In the genomic region with DNA sequence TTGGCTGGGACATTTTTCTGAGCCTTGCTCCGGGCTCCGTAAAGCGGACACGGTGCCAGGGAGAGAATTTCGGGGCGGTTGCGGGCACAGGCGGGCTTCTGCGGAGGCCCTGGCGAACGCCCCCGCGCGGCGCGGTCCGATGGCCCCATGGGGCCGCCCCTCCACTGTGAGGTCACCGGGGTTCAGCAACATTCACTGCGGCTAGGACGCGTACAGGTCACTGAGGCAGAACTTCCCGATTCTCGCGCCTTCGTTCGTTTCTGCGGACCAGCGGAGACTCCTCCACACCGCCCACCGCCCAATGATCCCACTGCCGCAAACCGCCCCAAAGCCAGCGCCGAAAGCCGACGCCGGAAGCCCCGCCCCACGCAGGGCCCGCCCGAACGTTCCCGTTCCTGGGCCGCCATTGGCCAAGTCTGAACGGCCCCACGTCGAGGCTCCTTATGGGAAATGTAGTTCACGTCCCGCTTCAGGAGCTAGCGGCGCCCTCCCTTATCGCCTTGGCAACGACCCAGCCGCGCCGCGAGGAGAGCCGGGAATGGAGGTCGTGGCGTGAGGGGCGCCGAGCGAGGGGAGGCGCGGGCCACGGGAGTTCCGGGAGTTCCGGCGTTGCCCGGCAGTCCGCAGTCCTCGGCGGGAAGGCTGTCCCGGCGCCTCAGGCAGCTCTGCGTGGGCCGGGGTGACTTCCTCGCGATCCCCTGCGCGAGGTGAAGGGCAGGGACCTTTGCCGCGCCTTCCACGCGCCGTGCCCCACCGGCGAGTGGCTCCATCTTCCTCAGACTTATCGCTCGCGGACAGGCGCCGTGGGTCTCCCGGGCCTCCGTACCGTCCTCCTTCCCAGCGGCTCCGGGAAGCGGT, we compare ENCODE assay signal across 1 cellular context.
TF ChIP-seq lines count a peak whose summit lies in the region.

TSS of gene ZNF584 (plus strand) at position 498 of the 858 bp plus-strand sequence. CDS start 499 bp downstream, outside the sequence.

TF ChIP-seq in HepG2, 621 proteins besides CTCF, POLR2A, EP300 and RAD21 (continued from another document and continues in another):
- TF ChIP-seq, protein P1, sequence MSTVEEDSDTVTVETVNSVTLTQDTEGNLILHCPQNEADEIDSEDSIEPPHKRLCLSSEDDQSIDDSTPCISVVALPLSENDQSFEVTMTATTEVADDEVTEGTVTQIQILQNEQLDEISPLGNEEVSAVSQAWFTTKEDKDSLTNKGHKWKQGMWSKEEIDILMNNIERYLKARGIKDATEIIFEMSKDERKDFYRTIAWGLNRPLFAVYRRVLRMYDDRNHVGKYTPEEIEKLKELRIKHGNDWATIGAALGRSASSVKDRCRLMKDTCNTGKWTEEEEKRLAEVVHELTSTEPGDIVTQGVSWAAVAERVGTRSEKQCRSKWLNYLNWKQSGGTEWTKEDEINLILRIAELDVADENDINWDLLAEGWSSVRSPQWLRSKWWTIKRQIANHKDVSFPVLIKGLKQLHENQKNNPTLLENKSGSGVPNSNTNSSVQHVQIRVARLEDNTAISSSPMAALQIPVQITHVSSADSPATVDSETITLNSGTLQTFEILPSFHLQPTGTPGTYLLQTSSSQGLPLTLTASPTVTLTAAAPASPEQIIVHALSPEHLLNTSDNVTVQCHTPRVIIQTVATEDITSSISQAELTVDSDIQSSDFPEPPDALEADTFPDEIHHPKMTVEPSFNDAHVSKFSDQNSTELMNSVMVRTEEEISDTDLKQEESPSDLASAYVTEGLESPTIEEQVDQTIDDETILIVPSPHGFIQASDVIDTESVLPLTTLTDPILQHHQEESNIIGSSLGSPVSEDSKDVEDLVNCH (CRISPR knock-in tag; IDR thresholded peaks at IDR 0.05) = no peak
- no peak for TF ChIP-seq SRSF1 (optimal IDR thresholded peaks at IDR 0.05; ENCODE audit: low read depth, low read length)
- TF ChIP-seq ZNF382 (CRISPR knock-in tag; IDR thresholded peaks at IDR 0.05; ENCODE audit: borderline replicate concordance) = no peak
- TF ChIP-seq NFYC (CRISPR knock-in tag; IDR thresholded peaks at IDR 0.05) = peak; percentile 95
- no peak for TF ChIP-seq SCMH1 (CRISPR knock-in tag; IDR thresholded peaks at IDR 0.05; ENCODE audit: borderline replicate concordance)
- TF ChIP-seq ZNF530 (CRISPR knock-in tag; IDR thresholded peaks at IDR 0.05; ENCODE audit: low read depth) = no peak
- TF ChIP-seq, protein P2, sequence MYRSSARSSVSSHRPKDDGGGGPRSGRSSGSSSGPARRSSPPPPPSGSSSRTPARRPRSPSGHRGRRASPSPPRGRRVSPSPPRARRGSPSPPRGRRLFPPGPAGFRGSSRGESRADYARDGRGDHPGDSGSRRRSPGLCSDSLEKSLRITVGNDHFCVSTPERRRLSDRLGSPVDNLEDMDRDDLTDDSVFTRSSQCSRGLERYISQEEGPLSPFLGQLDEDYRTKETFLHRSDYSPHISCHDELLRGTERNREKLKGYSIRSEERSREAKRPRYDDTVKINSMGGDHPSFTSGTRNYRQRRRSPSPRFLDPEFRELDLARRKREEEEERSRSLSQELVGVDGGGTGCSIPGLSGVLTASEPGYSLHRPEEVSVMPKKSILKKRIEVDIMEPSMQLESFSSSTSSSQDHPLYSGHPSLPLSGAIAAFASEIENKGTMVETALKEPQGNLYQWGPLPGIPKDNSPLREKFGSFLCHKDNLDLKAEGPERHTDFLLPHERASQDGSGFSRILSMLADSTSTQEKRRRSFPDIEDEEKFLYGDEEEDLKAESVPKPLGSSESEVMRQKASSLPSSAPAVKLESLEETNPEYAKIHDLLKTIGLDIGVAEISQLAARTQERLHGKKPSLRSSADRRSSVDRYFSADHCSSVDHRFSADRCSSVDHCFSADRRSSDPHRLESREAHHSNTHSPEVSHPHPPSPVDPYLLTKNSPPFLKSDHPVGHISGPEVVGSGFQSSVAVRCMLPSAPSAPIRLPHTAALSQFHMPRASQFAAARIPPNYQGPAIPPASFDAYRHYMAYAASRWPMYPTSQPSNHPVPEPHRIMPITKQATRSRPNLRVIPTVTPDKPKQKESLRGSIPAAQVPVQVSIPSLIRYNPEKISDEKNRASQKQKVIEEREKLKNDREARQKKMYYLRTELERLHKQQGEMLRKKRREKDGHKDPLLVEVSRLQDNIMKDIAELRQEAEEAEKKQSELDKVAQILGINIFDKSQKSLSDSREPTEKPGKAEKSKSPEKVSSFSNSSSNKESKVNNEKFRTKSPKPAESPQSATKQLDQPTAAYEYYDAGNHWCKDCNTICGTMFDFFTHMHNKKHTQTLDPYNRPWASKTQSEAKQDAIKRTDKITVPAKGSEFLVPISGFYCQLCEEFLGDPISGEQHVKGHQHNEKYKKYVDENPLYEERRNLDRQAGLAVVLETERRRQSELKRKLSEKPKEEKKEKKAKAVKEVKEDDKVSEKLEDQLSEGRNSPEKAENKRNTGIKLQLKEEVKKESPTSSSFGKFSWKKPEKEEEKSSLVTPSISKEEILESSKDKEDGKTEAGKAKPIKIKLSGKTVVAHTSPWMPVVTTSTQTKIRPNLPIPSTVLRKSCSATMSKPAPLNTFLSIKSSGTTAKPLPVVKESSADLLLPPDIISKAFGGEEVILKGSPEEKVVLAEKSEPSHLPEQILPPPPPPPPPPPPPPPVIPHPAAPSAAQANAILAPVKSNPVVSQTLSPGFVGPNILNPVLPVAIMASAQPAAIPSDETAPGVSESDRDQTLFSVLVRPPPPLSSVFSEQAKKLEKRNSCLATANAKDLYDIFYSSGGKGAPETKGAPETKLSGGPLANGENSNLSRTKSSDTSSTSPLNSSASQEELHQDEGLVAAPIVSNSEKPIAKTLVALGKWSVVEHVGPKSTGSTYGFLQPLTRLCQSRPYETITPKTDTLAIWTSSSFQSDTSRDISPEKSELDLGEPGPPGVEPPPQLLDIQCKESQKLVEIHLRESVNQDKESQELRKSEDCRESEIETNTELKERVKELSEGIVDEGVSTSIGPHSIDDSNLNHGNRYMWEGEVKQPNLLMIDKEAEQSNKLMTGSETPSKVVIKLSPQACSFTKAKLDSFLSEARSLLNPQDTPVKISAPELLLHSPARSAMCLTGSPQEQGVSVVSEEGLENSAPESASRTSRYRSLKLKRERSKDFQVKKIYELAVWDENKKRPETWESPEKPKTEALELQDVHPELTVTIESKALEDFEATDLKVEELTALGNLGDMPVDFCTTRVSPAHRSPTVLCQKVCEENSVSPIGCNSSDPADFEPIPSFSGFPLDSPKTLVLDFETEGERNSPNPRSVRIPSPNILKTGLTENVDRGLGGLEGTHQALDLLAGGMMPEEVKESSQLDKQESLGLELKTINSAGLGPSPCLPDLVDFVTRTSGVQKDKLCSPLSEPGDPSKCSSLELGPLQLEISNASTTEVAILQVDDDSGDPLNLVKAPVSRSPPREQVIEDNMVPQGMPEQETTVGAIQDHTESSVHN (CRISPR knock-in tag; IDR thresholded peaks at IDR 0.05) = peak; percentile 74; the same call in 1 of the 2 replicates
- no peak for TF ChIP-seq AKNA (CRISPR knock-in tag; IDR thresholded peaks at IDR 0.05; ENCODE audit: borderline replicate concordance)
- no peak for TF ChIP-seq PBX3 (CRISPR knock-in tag; IDR thresholded peaks at IDR 0.05; ENCODE audit: borderline replicate concordance)
- TF ChIP-seq PRPF4 (IDR thresholded peaks at IDR 0.05; ENCODE audit: low read depth, low read length, poor library complexity, severe bottlenecking) = no peak
- no peak for TF ChIP-seq NFE2 (CRISPR knock-in tag; IDR thresholded peaks at IDR 0.05)
- TF ChIP-seq, protein P3, sequence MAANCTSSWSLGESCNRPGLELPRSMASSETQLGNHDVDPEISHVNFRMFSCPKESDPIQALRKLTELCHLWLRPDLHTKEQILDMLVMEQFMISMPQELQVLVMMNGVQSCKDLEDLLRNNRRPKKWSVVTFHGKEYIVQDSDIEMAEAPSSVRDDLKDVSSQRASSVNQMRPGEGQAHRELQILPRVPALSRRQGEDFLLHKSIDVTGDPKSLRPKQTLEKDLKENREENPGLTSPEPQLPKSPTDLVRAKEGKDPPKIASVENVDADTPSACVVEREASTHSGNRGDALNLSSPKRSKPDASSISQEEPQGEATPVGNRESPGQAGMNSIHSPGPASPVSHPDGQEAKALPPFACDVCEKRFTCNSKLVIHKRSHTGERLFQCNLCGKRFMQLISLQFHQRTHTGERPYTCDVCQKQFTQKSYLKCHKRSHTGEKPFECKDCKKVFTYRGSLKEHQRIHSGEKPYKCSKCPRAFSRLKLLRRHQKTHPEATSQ (CRISPR knock-in tag; IDR thresholded peaks at IDR 0.05; ENCODE audit: borderline replicate concordance) = peak; percentile 64; the same call in 1 of the 2 replicates
- TF ChIP-seq, protein P4, sequence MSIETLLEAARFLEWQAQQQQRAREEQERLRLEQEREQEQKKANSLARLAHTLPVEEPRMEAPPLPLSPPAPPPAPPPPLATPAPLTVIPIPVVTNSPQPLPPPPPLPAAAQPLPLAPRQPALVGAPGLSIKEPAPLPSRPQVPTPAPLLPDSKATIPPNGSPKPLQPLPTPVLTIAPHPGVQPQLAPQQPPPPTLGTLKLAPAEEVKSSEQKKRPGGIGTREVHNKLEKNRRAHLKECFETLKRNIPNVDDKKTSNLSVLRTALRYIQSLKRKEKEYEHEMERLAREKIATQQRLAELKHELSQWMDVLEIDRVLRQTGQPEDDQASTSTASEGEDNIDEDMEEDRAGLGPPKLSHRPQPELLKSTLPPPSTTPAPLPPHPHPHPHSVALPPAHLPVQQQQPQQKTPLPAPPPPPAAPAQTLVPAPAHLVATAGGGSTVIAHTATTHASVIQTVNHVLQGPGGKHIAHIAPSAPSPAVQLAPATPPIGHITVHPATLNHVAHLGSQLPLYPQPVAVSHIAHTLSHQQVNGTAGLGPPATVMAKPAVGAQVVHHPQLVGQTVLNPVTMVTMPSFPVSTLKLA (IDR thresholded peaks at IDR 0.05) = no peak
- TF ChIP-seq ZNF501 (CRISPR knock-in tag; IDR thresholded peaks at IDR 0.05) = peak; percentile 92
- no peak for TF ChIP-seq ZNF205 (CRISPR knock-in tag; IDR thresholded peaks at IDR 0.05)
- TF ChIP-seq, protein P5, sequence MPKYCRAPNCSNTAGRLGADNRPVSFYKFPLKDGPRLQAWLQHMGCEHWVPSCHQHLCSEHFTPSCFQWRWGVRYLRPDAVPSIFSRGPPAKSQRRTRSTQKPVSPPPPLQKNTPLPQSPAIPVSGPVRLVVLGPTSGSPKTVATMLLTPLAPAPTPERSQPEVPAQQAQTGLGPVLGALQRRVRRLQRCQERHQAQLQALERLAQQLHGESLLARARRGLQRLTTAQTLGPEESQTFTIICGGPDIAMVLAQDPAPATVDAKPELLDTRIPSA (CRISPR knock-in tag; IDR thresholded peaks at IDR 0.05; ENCODE audit: borderline replicate concordance) = peak; percentile 90; the same call in 1 of the 2 replicates
- TF ChIP-seq REL (CRISPR knock-in tag; conservative IDR thresholded peaks at IDR 0.05) = no peak
- no peak for TF ChIP-seq ZNF569 (CRISPR knock-in tag; IDR thresholded peaks at IDR 0.05; ENCODE audit: borderline replicate concordance)
- no peak for TF ChIP-seq ZNF292 (CRISPR knock-in tag; IDR thresholded peaks at IDR 0.05; ENCODE audit: borderline replicate concordance, low read depth)
- TF ChIP-seq TCF12 (IDR thresholded peaks at IDR 0.05) = no peak
- TF ChIP-seq TCF12 (CRISPR knock-in tag; IDR thresholded peaks at IDR 0.05) = peak; percentile 81; the same call in 1 of the 2 replicates
- TF ChIP-seq NFIB (CRISPR knock-in tag; IDR thresholded peaks at IDR 0.05; ENCODE audit: borderline replicate concordance) = no peak
- TF ChIP-seq ETV5 (CRISPR knock-in tag; IDR thresholded peaks at IDR 0.05; ENCODE audit: borderline replicate concordance) = no peak
- peak; percentile 49 for TF ChIP-seq RBM22 (optimal IDR thresholded peaks at IDR 0.05; ENCODE audit: low read length)
- no peak for TF ChIP-seq ZC3H4 (CRISPR knock-in tag; IDR thresholded peaks at IDR 0.05; ENCODE audit: borderline replicate concordance)
- TF ChIP-seq MTA1 (CRISPR knock-in tag; IDR thresholded peaks at IDR 0.05; ENCODE audit: borderline replicate concordance) = peak; percentile 51; the same call in 1 of the 2 replicates
- TF ChIP-seq, protein P6, sequence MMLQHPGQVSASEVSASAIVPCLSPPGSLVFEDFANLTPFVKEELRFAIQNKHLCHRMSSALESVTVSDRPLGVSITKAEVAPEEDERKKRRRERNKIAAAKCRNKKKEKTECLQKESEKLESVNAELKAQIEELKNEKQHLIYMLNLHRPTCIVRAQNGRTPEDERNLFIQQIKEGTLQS (CRISPR knock-in tag; IDR thresholded peaks at IDR 0.05) = peak; percentile 6; the same call in 1 of the 2 replicates
- peak; percentile 70; the same call in 1 of the 2 replicates for TF ChIP-seq ZNF674 (CRISPR knock-in tag; IDR thresholded peaks at IDR 0.05; ENCODE audit: low read depth)
- no peak; the same call in 1 of the 2 replicates for TF ChIP-seq ZBTB7B (CRISPR knock-in tag; IDR thresholded peaks at IDR 0.05)
- TF ChIP-seq ZNF121 (CRISPR knock-in tag; IDR thresholded peaks at IDR 0.05) = no peak
- peak; percentile 53 to 56; a peak in 1 of 4 replicates for TF ChIP-seq KLF16 (CRISPR knock-in tag; IDR thresholded peaks at IDR 0.05)
- no peak for TF ChIP-seq DPF2 (CRISPR knock-in tag; IDR thresholded peaks at IDR 0.05; ENCODE audit: borderline replicate concordance, low read depth)
